In genomic region chrX:69189972-69190371, GRCh38 we compare ENCODE assay signal across 17 cellular contexts. TPM values are rescaled to one million over a fixed set of nuclear protein-coding genes. Genes with fewer than 3 reads are reported as not detected.
DNase-seq lines count a peak whose midpoint lies in the region; ATAC-seq and FAIRE-seq lines count a peak whose summit lies in the region.
"Had no signal": no experiment of that assay in that cellular context is flagged by ENCODE, and none has a peak within 500 bp of the region (broad histone marks: within the 10 kb centered on the region; RNA-seq: fewer than 3 reads in every experiment).

No MANE protein-coding gene starts in this region.

- no peaks in the 10 kb centered on the region for H3K36me3 Mint-ChIP-seq in activated CD4-positive, alpha-beta T cell treated with anti-CD3 and anti-CD28 coated beads, Interleukin-2, amount 10 ng/mL, durations not matched to agents 24 days and 14 days (ENCODE audit: low read depth)
- H3K36me3 Mint-ChIP-seq in activated CD4-positive, alpha-beta T cell treated with anti-CD3 and anti-CD28 coated beads for 36 hours (ENCODE audit: low read depth) = no peaks in the 10 kb centered on the region
- H3K36me3 Mint-ChIP-seq: activated naive CD8-positive, alpha-beta T cell had no signal

- FAIRE-seq in GM19239 (lab: Jason Lieb, UNC) = no peak
- FAIRE-seq: bronchial epithelial cell, GM12878 had no signal

- peaks cover 2% of the 10 kb centered on the region for H3K27me3 Mint-ChIP-seq in activated CD4-positive, alpha-beta T cell treated with anti-CD3 and anti-CD28 coated beads, Interleukin-2, amount 10 ng/mL, durations not matched to agents 24 days and 14 days
- no peaks in the 10 kb centered on the region for H3K27me3 Mint-ChIP-seq in activated CD4-positive, alpha-beta T cell treated with anti-CD3 and anti-CD28 coated beads for 36 hours
- H3K27me3 Mint-ChIP-seq: activated CD4-positive, alpha-beta T cell treated with anti-CD3 and anti-CD28 coated beads, Interleukin-2, amount 10 ng/mL, durations not matched to agents 7 days and 5 days; activated naive CD8-positive, alpha-beta T cell had no signal

- DNase-seq in activated CD4-positive, alpha-beta T cell treated with anti-CD3 and anti-CD28 coated beads, Interleukin-2, amount 10 ng/mL, durations not matched to agents 24 days and 14 days = no peak
- no peak for DNase-seq in activated CD4-positive, alpha-beta T cell treated with anti-CD3 and anti-CD28 coated beads for 36 hours
- peak; percentile 24 to 42 for DNase-seq in hippocampal formation (lab: John Stamatoyannopoulos, UW)
- peak in 49 of 56 donors; percentile 3 to 81 (median 41) for DNase-seq in nucleus accumbens (lab: John Stamatoyannopoulos, UW)
- DNase-seq in RPMI8226 = no peak
- no peak for DNase-seq in GM19239 (ENCODE audit: insufficient read length, low spot score)
- DNase-seq: activated CD4-positive, alpha-beta T cell treated with anti-CD3 and anti-CD28 coated beads, Interleukin-2, amount 10 ng/mL, durations not matched to agents 7 days and 5 days; effector CD8-positive, alpha-beta T cell; NCI-H2029 treated with DMSO at 0.1 percent for 48 hours; NCI-H69; PC-3; psoas muscle had no signal

- no peak for ATAC-seq in activated CD4-positive, alpha-beta T cell treated with anti-CD3 and anti-CD28 coated beads for 36 hours
- no peak for ATAC-seq in HG03045 (IDR thresholded peaks at IDR 0.05; ENCODE audit: unreplicated experiment)
- ATAC-seq in HG02642 (IDR thresholded peaks at IDR 0.05; ENCODE audit: poor library complexity, unreplicated experiment) = no peak
- ATAC-seq: GM12878, PC-3, psoas muscle had no signal

- H3K4me1 Mint-ChIP-seq in activated CD4-positive, alpha-beta T cell treated with anti-CD3 and anti-CD28 coated beads, Interleukin-2, amount 10 ng/mL, durations not matched to agents 24 days and 14 days = no peaks in the 10 kb centered on the region
- no peaks in the 10 kb centered on the region for H3K4me1 Mint-ChIP-seq in activated CD4-positive, alpha-beta T cell treated with anti-CD3 and anti-CD28 coated beads for 36 hours
- H3K4me1 Mint-ChIP-seq: activated CD4-positive, alpha-beta T cell treated with anti-CD3 and anti-CD28 coated beads, Interleukin-2, amount 10 ng/mL, durations not matched to agents 7 days and 5 days had no signal

- H3K27ac Mint-ChIP-seq in activated CD4-positive, alpha-beta T cell treated with anti-CD3 and anti-CD28 coated beads, Interleukin-2, amount 10 ng/mL, durations not matched to agents 24 days and 14 days = peak overlapping the region; percentile 80
- no peak overlapping the region for H3K27ac Mint-ChIP-seq in activated CD4-positive, alpha-beta T cell treated with anti-CD3 and anti-CD28 coated beads for 36 hours
- H3K27ac Mint-ChIP-seq: activated CD4-positive, alpha-beta T cell treated with anti-CD3 and anti-CD28 coated beads, Interleukin-2, amount 10 ng/mL, durations not matched to agents 7 days and 5 days; activated naive CD8-positive, alpha-beta T cell had no signal

- CTCF ChIA-PET in activated CD4-positive, alpha-beta T cell treated with anti-CD3 and anti-CD28 coated beads for 36 hours (lab: Charles Lee) = no interaction called here

- H3K9me3 Mint-ChIP-seq in activated CD4-positive, alpha-beta T cell treated with anti-CD3 and anti-CD28 coated beads, Interleukin-2, amount 10 ng/mL, durations not matched to agents 24 days and 14 days = no peaks in the 10 kb centered on the region
- H3K9me3 Mint-ChIP-seq in activated CD4-positive, alpha-beta T cell treated with anti-CD3 and anti-CD28 coated beads for 36 hours (ENCODE audit: low read depth) = no peaks in the 10 kb centered on the region
- H3K9me3 Mint-ChIP-seq: activated CD4-positive, alpha-beta T cell treated with anti-CD3 and anti-CD28 coated beads, Interleukin-2, amount 10 ng/mL, durations not matched to agents 7 days and 5 days had no signal

- intact Hi-C loops in activated CD4-positive, alpha-beta T cell treated with anti-CD3 and anti-CD28 coated beads, Interleukin-2, amount 10 ng/mL, durations not matched to agents 24 days and 14 days (cut with micrococcal nuclease) = no loop called here
- intact Hi-C loops in activated CD4-positive, alpha-beta T cell treated with anti-CD3 and anti-CD28 coated beads for 36 hours (cut with DNase I, micrococcal nuclease) = no loop called here

- POLR2A ChIA-PET in activated CD4-positive, alpha-beta T cell treated with anti-CD3 and anti-CD28 coated beads for 36 hours (lab: Charles Lee) = no interaction called here

- H3K4me3 Mint-ChIP-seq in activated CD4-positive, alpha-beta T cell treated with anti-CD3 and anti-CD28 coated beads, Interleukin-2, amount 10 ng/mL, durations not matched to agents 24 days and 14 days = no peak overlapping the region
- no peak overlapping the region for H3K4me3 Mint-ChIP-seq in activated CD4-positive, alpha-beta T cell treated with anti-CD3 and anti-CD28 coated beads for 36 hours
- H3K4me3 Mint-ChIP-seq: activated CD4-positive, alpha-beta T cell treated with anti-CD3 and anti-CD28 coated beads, Interleukin-2, amount 10 ng/mL, durations not matched to agents 7 days and 5 days; activated naive CD8-positive, alpha-beta T cell had no signal

RNA-seq across cellular contexts. Expression of gene PJA1, which starts 24.7 kb away (rescaled TPM):
- total RNA-seq in activated CD4-positive, alpha-beta T cell treated with anti-CD3 and anti-CD28 coated beads, Interleukin-2, amount 10 ng/mL, durations not matched to agents 24 days and 14 days = 14.4 and 15.5 TPM in 2 replicates
- total RNA-seq in activated CD4-positive, alpha-beta T cell treated with anti-CD3 and anti-CD28 coated beads for 36 hours = 10 to 100 TPM; 18.9 to 19.5 TPM

Comparison
In these comparisons a context has a peak if more than half of its experiments do, and no peak if none do; other contexts are left out.
1. DNase-seq: peak in hippocampal formation (2 of 2) and nucleus accumbens (49 of 56); none in activated CD4-positive, alpha-beta T cell treated with anti-CD3 and anti-CD28 coated beads, Interleukin-2, amount 10 ng/mL, durations not matched to agents 24 days and 14 days (single experiment), activated CD4-positive, alpha-beta T cell treated with anti-CD3 and anti-CD28 coated beads for 36 hours (single experiment), RPMI8226 (single experiment) and GM19239 (single experiment).